8 cellular contexts compared by ENCODE assay signal in genomic region chr9:68560131-68560844, GRCh38. TPM values are rescaled to one million over a fixed set of nuclear protein-coding genes. Genes with fewer than 3 reads are reported as not detected.
DNase-seq lines count a peak whose midpoint lies in the region; ATAC-seq, FAIRE-seq and TF ChIP-seq lines count a peak whose summit lies in the region.

No MANE protein-coding gene starts in this region.

- peaks cover 0 to 6% of the 10 kb centered on the region in 2 donors for H3K27me3 Mint-ChIP-seq in natural killer cell (ENCODE audit: low read depth in 2 of 2)

- H3K36me3 ChIP-seq in Karpas-422 (ENCODE audit: insufficient read depth, low read length): no peaks in the 10 kb centered on the region
- H3K36me3 ChIP-seq in esophagus squamous epithelium: no peaks in the 10 kb centered on the region
- no peaks in the 10 kb centered on the region for H3K36me3 ChIP-seq in tibial nerve

- H3K27ac ChIP-seq in Karpas-422 (ENCODE audit: low read length): no peak overlapping the region
- peak overlapping the region in 3 of 4 donors; percentile 28 to 87 (median 64) for H3K27ac ChIP-seq in esophagus squamous epithelium
- peak overlapping the region in 2 of 4 donors; percentile 12 to 18 for H3K27ac ChIP-seq in tibial nerve

- H3K36me3 Mint-ChIP-seq in natural killer cell: no peaks in the 10 kb centered on the region

- H3K4me1 ChIP-seq in Karpas-422 (ENCODE audit: low read length): no peaks in the 10 kb centered on the region
- H3K4me1 ChIP-seq in esophagus squamous epithelium: peaks cover 0 to 16% (median 16%) of the 10 kb centered on the region in 3 donors
- peaks cover 0 to 13% (median 5%) of the 10 kb centered on the region in 4 donors for H3K4me1 ChIP-seq in tibial nerve

- H3K4me3 Mint-ChIP-seq in natural killer cell: peak overlapping the region; percentile 66

- H3K27ac Mint-ChIP-seq in natural killer cell: peak overlapping the region in 1 of 2 donors; percentile 57

- H3K9me3 Mint-ChIP-seq in natural killer cell: no peaks in the 10 kb centered on the region

- no peaks in the 10 kb centered on the region for H4K20me1 ChIP-seq in Karpas-422 (ENCODE audit: insufficient read depth, low read depth, low read length)

- no peaks in the 10 kb centered on the region for H3K9me3 ChIP-seq in Karpas-422 (ENCODE audit: low read length)
- H3K9me3 ChIP-seq in esophagus squamous epithelium: no peaks in the 10 kb centered on the region
- H3K9me3 ChIP-seq in tibial nerve: no peaks in the 10 kb centered on the region

- H3K79me2 ChIP-seq in Karpas-422 (ENCODE audit: low read length): no peaks in the 10 kb centered on the region

- no peak overlapping the region for H3K4me3 ChIP-seq in Karpas-422 (ENCODE audit: low read length)
- peak overlapping the region in 1 of 4 donors; percentile 7 for H3K4me3 ChIP-seq in esophagus squamous epithelium
- H3K4me3 ChIP-seq in tibial nerve: no peak overlapping the region

- TF ChIP-seq POLR2A in GM12892 (IDR thresholded peaks at IDR 0.05; ENCODE audit: low read depth, low read length): no peak
- peak in 1 of 4 donors; percentile 7 for TF ChIP-seq POLR2A in esophagus squamous epithelium (IDR thresholded peaks at IDR 0.05)
- no peak for TF ChIP-seq POLR2A in tibial nerve (IDR thresholded peaks at IDR 0.05)

- no peaks in the 10 kb centered on the region for H3K27me3 ChIP-seq in Karpas-422 (ENCODE audit: low read length)
- no peaks in the 10 kb centered on the region for H3K27me3 ChIP-seq in esophagus squamous epithelium
- H3K27me3 ChIP-seq in tibial nerve: no peaks in the 10 kb centered on the region

- peak in 5 of 6 experiments; percentile 19 to 30 (median 25) for TF ChIP-seq CTCF in esophagus squamous epithelium (IDR thresholded peaks at IDR 0.05)
- TF ChIP-seq CTCF in natural killer cell (IDR thresholded peaks at IDR 0.05): peak; percentile 26
- peak; percentile 16 to 30 (median 21) for TF ChIP-seq CTCF in tibial nerve (IDR thresholded peaks at IDR 0.05)

- peak; percentile 70 for FAIRE-seq in GM12892 (lab: Jason Lieb, UNC)

- no peak overlapping the region for H2AFZ ChIP-seq in Karpas-422 (ENCODE audit: low read length)

- WGBS in esophagus squamous epithelium, 2 donors: 41 to 52% methylated on average over 9 to 14 of the region's 14 CpGs
- 42 to 44% methylated on average over 14 of the region's 14 CpGs for WGBS in tibial nerve, 2 donors

- TF ChIP-seq EP300 in tibial nerve (IDR thresholded peaks at IDR 0.05): peak in 1 of 2 donors; percentile 45

- no peak overlapping the region for H3K9ac ChIP-seq in Karpas-422 (ENCODE audit: low read length)

- DNase-seq in GM12892 (ENCODE audit: insufficient read length): peak; percentile 32
- peak; percentile 87 for DNase-seq in Karpas-422
- DNase-seq in activated CD4-positive, alpha-beta T cell treated with anti-CD3 and anti-CD28 coated beads, Interleukin-2, amount 50 U/mL, for 4 hours: peak; percentile 9 to 14
- DNase-seq in esophagus squamous epithelium (lab: John Stamatoyannopoulos, UW): no peak
- peak; percentile 40 for DNase-seq in natural killer cell
- peak; percentile 31 to 50 for DNase-seq in tibial nerve (ENCODE audit: low spot score in 2 of 2)
- DNase-seq in NCI-H524 treated with DMSO at 0.1 percent for 48 hours (lab: John Stamatoyannopoulos, UW): no peak
- DNase-seq in NCI-H1092 treated with DMSO at 0.1 percent for 48 hours (lab: John Stamatoyannopoulos, UW): no peak

- ATAC-seq in natural killer cell: peak; percentile 71 to 81 (median 74)

- H3K4me2 ChIP-seq in Karpas-422 (ENCODE audit: low read depth, low read length, poor library complexity, severe bottlenecking): no peak overlapping the region

- H3K4me1 Mint-ChIP-seq in natural killer cell: peaks cover 12 to 14% of the 10 kb centered on the region in 2 donors

- intact Hi-C loops in esophagus squamous epithelium (cut with DNase I): no loop called here
- intact Hi-C loops in natural killer cell (cut with micrococcal nuclease): no loop called here

- H3K9me2 ChIP-seq in Karpas-422 (replicated peaks; ENCODE audit: insufficient read depth, low read length): no peaks in the 10 kb centered on the region

RNA-seq across cellular contexts. Expression of gene TMEM252, which starts 19.6 kb away (rescaled TPM):
- polyA plus RNA-seq in GM12892 (2012; ENCODE audit: missing spikeins): not detected
- total RNA-seq in Karpas-422 (2014; rRNA removed; shearing (Covaris generic); ENCODE audit: low replicate concordance): not detected in 2 replicates
- total RNA-seq in esophagus squamous epithelium (not detected), natural killer cell (not detected), tibial nerve (not detected)

Comparison
In these comparisons a context has a peak if more than half of its experiments do, and no peak if none do; other contexts are left out.
1. DNase-seq: peak in GM12892 (single experiment), Karpas-422 (single experiment), activated CD4-positive, alpha-beta T cell treated with anti-CD3 and anti-CD28 coated beads, Interleukin-2, amount 50 U/mL, for 4 hours (2 of 2), natural killer cell (single experiment) and tibial nerve (2 of 2); none in esophagus squamous epithelium (single experiment), NCI-H524 treated with DMSO at 0.1 percent for 48 hours (single experiment) and NCI-H1092 treated with DMSO at 0.1 percent for 48 hours (single experiment).
2. Peak in every context shown above with its lines, with median percentiles within 50 percentile points of each other: CTCF ChIP-seq.